24 cellular contexts compared by ENCODE assay signal in the genomic region with DNA sequence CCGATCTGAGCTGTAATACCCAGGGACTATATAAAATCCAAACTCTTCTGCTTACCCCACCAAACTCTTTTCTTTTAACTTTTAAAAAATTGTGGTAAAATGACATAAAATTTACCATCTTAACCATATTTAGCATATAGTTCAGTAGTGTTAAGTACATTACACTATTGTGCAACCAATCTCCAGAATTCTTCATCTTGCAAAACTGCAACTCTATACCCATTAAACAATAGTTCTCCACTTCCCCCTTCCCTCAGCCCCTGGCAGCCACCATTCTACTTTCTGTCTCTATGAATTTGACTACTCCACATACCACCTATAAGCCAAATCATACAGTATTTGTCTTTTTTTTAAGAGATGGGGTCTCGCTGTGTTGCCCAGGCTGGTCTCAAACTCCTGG. TPM values are rescaled to one million over a fixed set of nuclear protein-coding genes. Genes with fewer than 3 reads are reported as not detected.
"Had no signal": no experiment of that assay in that cellular context is flagged by ENCODE, and none has a peak within 500 bp of the region (broad histone marks: within the 10 kb centered on the region; RNA-seq: fewer than 3 reads in every experiment).

No MANE protein-coding gene starts in this region.

- H3K27me3 ChIP-seq: brain microvascular endothelial cell, ovary, stomach had no signal

- FAIRE-seq: islet of Langerhans had no signal

- H3K27ac ChIP-seq: brain microvascular endothelial cell, epithelial cell of prostate, ovary, psoas muscle had no signal

- DNase-seq: activated B cell treated with CpG ODN at 0.5 μM for 24 hours; activated CD4-positive, alpha-beta T cell treated with anti-CD3 and anti-CD28 coated beads for 48 hours; activated CD8-positive, alpha-beta T cell treated with anti-CD3 and anti-CD28 coated beads for 36 hours; activated naive CD4-positive, alpha-beta T cell treated with anti-CD3 and anti-CD28 coated beads, Interleukin-2, amount 10 ng/mL, durations not matched to agents 7 days and 5 days; activated naive CD8-positive, alpha-beta T cell treated with anti-CD3 and anti-CD28 coated beads, Interleukin-2, amount 50 U/mL, for 24 hours; activated T-cell treated with anti-CD3 and anti-CD28 coated beads, Interleukin-2, amount 50 U/mL, for 24 hours; aorta; brain microvascular endothelial cell; central memory CD4-positive, alpha-beta T cell; endodermal cell; foreskin melanocyte; glutamatergic neuron; hippocampal formation; left cardiac atrium; naive thymus-derived CD8-positive, alpha-beta T cell; ovary; psoas muscle; right cardiac atrium; stimulated activated CD4-positive, alpha-beta T cell treated with anti-CD3 and anti-CD28 coated beads, Interleukin-4, amount 100 ng/mL, for 1 hour; stomach had no signal

- H3K9me3 ChIP-seq: ovary, psoas muscle, stomach had no signal

- H3K4me3 ChIP-seq: ovary, psoas muscle, skin epidermis had no signal

- H3K36me3 ChIP-seq: brain microvascular endothelial cell, ovary, stomach had no signal

RNA-seq across cellular contexts. Expression of a gene that starts 40.7 kb away (rescaled TPM):
- total RNA-seq: activated B cell treated with CpG ODN at 0.5 μM for 24 hours; activated CD8-positive, alpha-beta T cell treated with anti-CD3 and anti-CD28 coated beads for 36 hours; left cardiac atrium; mesenteric fat pad; naive thymus-derived CD8-positive, alpha-beta T cell; psoas muscle had no signal
